Comparison of ENCODE assay signal across 30 cellular contexts in genomic region chr11:90407350-90407749, GRCh38.
A peak's percentile ranks its signal among the peaks of the same experiment; 100 is the strongest.
DNase-seq lines count a peak whose midpoint lies in the region; ATAC-seq and TF ChIP-seq lines count a peak whose summit lies in the region.
"Had no signal": no experiment of that assay in that cellular context is flagged by ENCODE, and none has a peak within 500 bp of the region (broad histone marks: within the 10 kb centered on the region; RNA-seq: fewer than 3 reads in every experiment).

No MANE protein-coding gene starts in this region.

- H3K27ac ChIP-seq in spleen, result no peak overlapping the region
- H3K27ac ChIP-seq: 22Rv1, C4-2B, SJSA1 had no signal

- ATAC-seq in GM18508 (IDR thresholded peaks at IDR 0.05; ENCODE audit: insufficient read depth, unreplicated experiment) (peak; percentile 53), GM21423 (IDR thresholded peaks at IDR 0.05; ENCODE audit: unreplicated experiment) (peak; percentile 43), HG03354 (IDR thresholded peaks at IDR 0.05; ENCODE audit: poor library complexity, severe bottlenecking, unreplicated experiment) (peak; percentile 84), HG03280 (IDR thresholded peaks at IDR 0.05; ENCODE audit: unreplicated experiment) (no peak)
- peak; percentile 16 for ATAC-seq in activated T-helper 17 cell treated with anti-CD3 and anti-CD28 coated beads, Interleukin-2, amount 50 U/mL, for 72 hours (replicated peaks)
- ATAC-seq: CD8-positive, alpha-beta T cell had no signal

- no peak overlapping the region for H3K27ac Mint-ChIP-seq in activated T-helper 17 cell treated with anti-CD3 and anti-CD28 coated beads, Interleukin-2, amount 50 U/mL, for 72 hours
- H3K27ac Mint-ChIP-seq: B cell; CD8-positive, alpha-beta T cell; HFFc6 had no signal

- intact Hi-C loops in spleen (cut with DNase I; ENCODE audit: low total_unique reads), result no loop called here

- no peaks in the 10 kb centered on the region for H3K27me3 Mint-ChIP-seq in activated T-helper 17 cell treated with anti-CD3 and anti-CD28 coated beads, Interleukin-2, amount 50 U/mL, for 72 hours
- H3K27me3 Mint-ChIP-seq: B cell had no signal

- no peak for DNase-seq in nucleus accumbens (lab: John Stamatoyannopoulos, UW)
- DNase-seq in spleen, result no peak
- DNase-seq: Caco-2; CD8-positive, alpha-beta T cell; DMS79; EL; GDM1; GOT3; HFFc6; KBM-7; MV-4-11; NCI-H1105; NCI-H1436 treated with DMSO at 0.1 percent for 48 hours; NCI-H187 treated with DMSO at 0.1 percent for 48 hours; NCI-H2107; NCI-H524; NCI-H748 treated with DMSO at 0.1 percent for 48 hours; Right ventricle myocardium superior; RPMI8226; T-helper 1 cell had no signal

- H3K4me3 ChIP-seq in spleen, result no peak overlapping the region
- H3K4me3 ChIP-seq: HAP-1, SJSA1 had no signal

- TF ChIP-seq POLR2A in spleen (IDR thresholded peaks at IDR 0.05), result no peak

- no peaks in the 10 kb centered on the region for H3K36me3 Mint-ChIP-seq in activated T-helper 17 cell treated with anti-CD3 and anti-CD28 coated beads, Interleukin-2, amount 50 U/mL, for 72 hours (ENCODE audit: low read depth)
- H3K36me3 Mint-ChIP-seq: CD8-positive, alpha-beta T cell had no signal

- no peaks in the 10 kb centered on the region for H3K9me3 ChIP-seq in spleen
- H3K9me3 ChIP-seq: Caco-2, HAP-1, SJSA1 had no signal

- no peaks in the 10 kb centered on the region for H3K4me1 ChIP-seq in spleen
- H3K4me1 ChIP-seq: Caco-2, HAP-1, SJSA1 had no signal

- no peaks in the 10 kb centered on the region for H3K27me3 ChIP-seq in spleen (replicated peaks in 1 of 7)
- H3K27me3 ChIP-seq: SJSA1 had no signal

- no peak for TF ChIP-seq CTCF in spleen (IDR thresholded peaks at IDR 0.05 in 8 of 11, conservative IDR thresholded peaks at IDR 0.05 in 3 of 11)

- no peak overlapping the region for H3K4me3 Mint-ChIP-seq in activated T-helper 17 cell treated with anti-CD3 and anti-CD28 coated beads, Interleukin-2, amount 50 U/mL, for 72 hours
- H3K4me3 Mint-ChIP-seq: B cell; CD8-positive, alpha-beta T cell; HFFc6 had no signal

- H3K4me1 Mint-ChIP-seq in activated T-helper 17 cell treated with anti-CD3 and anti-CD28 coated beads, Interleukin-2, amount 50 U/mL, for 72 hours, result no peaks in the 10 kb centered on the region
- H3K4me1 Mint-ChIP-seq: B cell had no signal

- H3K9me3 Mint-ChIP-seq in activated T-helper 17 cell treated with anti-CD3 and anti-CD28 coated beads, Interleukin-2, amount 50 U/mL, for 72 hours, result no peaks in the 10 kb centered on the region
- H3K9me3 Mint-ChIP-seq: CD8-positive, alpha-beta T cell had no signal

- no peaks in the 10 kb centered on the region for H3K36me3 ChIP-seq in spleen
- H3K36me3 ChIP-seq: HAP-1, SJSA1 had no signal
